9 cellular contexts compared by ENCODE assay signal in the genomic region with DNA sequence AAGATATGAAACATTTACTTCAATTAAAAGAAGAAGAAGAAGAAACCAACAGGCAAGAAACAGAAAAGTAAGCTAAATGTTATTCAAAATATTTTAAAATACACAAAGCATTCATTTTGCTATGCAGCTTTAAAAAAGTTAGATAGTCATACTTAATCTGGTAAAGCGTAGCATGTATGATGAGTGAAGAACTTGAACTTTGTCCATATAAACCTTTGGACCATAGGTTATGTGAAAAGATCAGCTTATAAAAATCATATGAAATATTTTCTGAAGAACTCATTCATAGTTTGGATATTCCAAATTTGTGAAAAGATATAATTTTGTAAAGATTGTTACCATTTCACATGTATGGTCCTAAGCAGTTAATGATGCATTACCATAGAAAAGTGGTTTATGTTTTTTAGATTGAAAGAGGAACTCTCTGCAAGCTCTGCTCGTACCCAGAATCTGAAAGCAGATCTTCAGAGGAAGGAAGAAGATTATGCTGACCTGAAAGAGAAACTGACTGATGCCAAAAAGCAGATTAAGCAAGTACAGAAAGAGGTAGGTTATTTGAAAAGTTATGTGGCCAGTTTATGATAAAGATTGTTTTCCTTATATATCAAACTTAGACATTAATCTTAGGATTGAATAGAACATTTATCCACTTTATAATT. TPM values are rescaled to one million over a fixed set of nuclear protein-coding genes. Genes with fewer than 3 reads are reported as not detected.
DNase-seq lines count a peak whose midpoint lies in the region; ATAC-seq and TF ChIP-seq lines count a peak whose summit lies in the region.
"Had no signal": no experiment of that assay in that cellular context is flagged by ENCODE, and none has a peak within 500 bp of the region (broad histone marks: within the 10 kb centered on the region; RNA-seq: fewer than 3 reads in every experiment).

No MANE protein-coding gene starts in this region.

- H3K27me3 Mint-ChIP-seq in IgD-negative memory B cell: no peaks in the 10 kb centered on the region

- TF ChIP-seq CTCF in lower leg skin (IDR thresholded peaks at IDR 0.05) (no peak), sigmoid colon (IDR thresholded peaks at IDR 0.05) (no peak)

- H3K4me3 Mint-ChIP-seq in IgD-negative memory B cell: peak overlapping the region; percentile 63 to 93 (median 72)

- no peak for TF ChIP-seq EP300 in sigmoid colon (IDR thresholded peaks at IDR 0.05)

- 57 to 82% methylated on average over 2 of the region's 2 CpGs for WGBS in lower leg skin, 2 donors
- 42 to 59% methylated on average over 2 of the region's 2 CpGs for WGBS in sigmoid colon, 2 donors

- intact Hi-C loops in left colon (cut with DNase I, micrococcal nuclease): no loop called here
- intact Hi-C loops in lower leg skin (cut with DNase I; ENCODE audit: low total_unique reads): no loop called here
- intact Hi-C loops in sigmoid colon (cut with DNase I): no loop called here

- ATAC-seq in GM18873 (IDR thresholded peaks at IDR 0.05; ENCODE audit: low FRiP score, unreplicated experiment): peak; percentile 86
- ATAC-seq in GM21825 (IDR thresholded peaks at IDR 0.05; ENCODE audit: unreplicated experiment): peak; percentile 95
- ATAC-seq in left colon: peak; percentile 76

- H3K27ac ChIP-seq in sigmoid colon: no peak overlapping the region

- H3K36me3 Mint-ChIP-seq in IgD-negative memory B cell: peaks cover 6% of the 10 kb centered on the region

- DNase-seq in left colon: no peak
- DNase-seq in COLO829 (ENCODE audit: low spot score): no peak
- DNase-seq in stimulated activated CD8-positive, alpha-beta memory T cell treated with anti-CD3 and anti-CD28 coated beads, Interleukin-4, amount 100 ng/mL, for 48 hours: no peak
- DNase-seq in lower leg skin (ENCODE audit: low spot score in 2 of 2): no peak
- DNase-seq in sigmoid colon: no peak
- DNase-seq: stimulated activated CD4-positive, alpha-beta T cell treated with anti-CD3 and anti-CD28 coated beads, Interleukin-4, amount 100 ng/mL, for 1 hour had no signal

- no peak overlapping the region for H3K4me3 ChIP-seq in lower leg skin (ENCODE audit: low read depth, poor library complexity, severe bottlenecking)
- no peak overlapping the region for H3K4me3 ChIP-seq in sigmoid colon

- H3K9me3 ChIP-seq in sigmoid colon: no peaks in the 10 kb centered on the region

- H3K36me3 ChIP-seq in sigmoid colon: no peaks in the 10 kb centered on the region

- H3K9me3 Mint-ChIP-seq in IgD-negative memory B cell: no peaks in the 10 kb centered on the region

- H3K27me3 ChIP-seq in sigmoid colon: no peaks in the 10 kb centered on the region

- H3K27ac Mint-ChIP-seq in IgD-negative memory B cell: peak overlapping the region; percentile 70 to 77 (median 71)

- no peaks in the 10 kb centered on the region for H3K4me1 ChIP-seq in sigmoid colon

- H3K4me1 Mint-ChIP-seq in IgD-negative memory B cell: peaks cover 13 to 17% (median 17%) of the 10 kb centered on the region in 3 donors

- TF ChIP-seq POLR2A in lower leg skin (IDR thresholded peaks at IDR 0.05) (no peak), sigmoid colon (IDR thresholded peaks at IDR 0.05) (no peak)

RNA-seq across cellular contexts. Expression of a gene that starts 37.3 kb away (rescaled TPM):
- 28.8 TPM for polyA plus RNA-seq in IgD-negative memory B cell
- 1 to 10 TPM; 5.6 to 8.9 TPM for total RNA-seq in left colon
- total RNA-seq in lower leg skin: 1 to 10 TPM; 3.2 to 6.2 (median 5.7) TPM
- total RNA-seq in sigmoid colon: 1 to 10 TPM; 1.7 to 2.9 (median 2.7) TPM
- 1 to 10 TPM in 2 of 3 donors, under 1 TPM in 1; 0.60 to 5.0 (median 1.2) TPM for polyA plus RNA-seq in sigmoid colon
